Comparison of ENCODE assay signal across 9 cellular contexts in the genomic region with DNA sequence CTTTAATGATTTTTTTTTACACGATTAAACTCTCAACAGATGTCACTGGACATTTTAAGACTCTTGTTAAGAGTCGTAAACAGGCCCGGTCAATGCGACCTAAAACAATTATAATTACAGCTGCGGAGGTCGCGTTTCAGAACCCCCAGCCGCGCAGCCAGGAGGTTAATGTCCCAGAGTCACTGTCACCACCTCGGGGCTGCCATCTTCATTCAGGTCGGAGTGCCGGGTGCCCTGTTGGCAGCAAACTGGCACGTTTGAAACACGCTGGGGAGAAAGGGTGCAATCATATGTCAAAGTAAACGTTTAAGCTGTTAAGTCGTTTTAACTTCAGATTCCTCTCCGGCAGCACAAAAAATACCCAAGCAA. TPM values are rescaled to one million over a fixed set of nuclear protein-coding genes. Genes with fewer than 3 reads are reported as not detected.
DNase-seq lines count a peak whose midpoint lies in the region; ATAC-seq and TF ChIP-seq lines count a peak whose summit lies in the region.
"Had no signal": no experiment of that assay in that cellular context is flagged by ENCODE, and none has a peak within 500 bp of the region (broad histone marks: within the 10 kb centered on the region; RNA-seq: fewer than 3 reads in every experiment).

No MANE protein-coding gene starts in this region.

- ATAC-seq in CD4-positive, alpha-beta T cell (ENCODE audit: poor library complexity): no peak
- ATAC-seq in GM18873 (IDR thresholded peaks at IDR 0.05; ENCODE audit: low FRiP score, unreplicated experiment): no peak

- peaks cover 62% of the 10 kb centered on the region for H3K27me3 ChIP-seq in CD4-positive, alpha-beta T cell (ENCODE audit: control insufficient read depth, insufficient read depth, low read length)
- H3K27me3 ChIP-seq in dorsolateral prefrontal cortex (peaks cover 0 to 22% (median 0%) of the 10 kb centered on the region in 45 donors), neuron (ENCODE audit: insufficient read depth, low read length) (no peaks in the 10 kb centered on the region)

- no peak overlapping the region for H3K27ac Mint-ChIP-seq in CD4-positive, alpha-beta T cell

- TF ChIP-seq CTCF in CD4-positive, alpha-beta T cell (IDR thresholded peaks at IDR 0.05): no peak
- no peak for TF ChIP-seq CTCF in dorsolateral prefrontal cortex (IDR thresholded peaks at IDR 0.05 in 54 of 56, conservative IDR thresholded peaks at IDR 0.05 in 2 of 56; ENCODE audit: low read depth in 1 of 56, partially characterized antibody in 56 of 56)

- H3K9me3 ChIP-seq in CD4-positive, alpha-beta T cell (ENCODE audit: control insufficient read depth, low read length): no peaks in the 10 kb centered on the region
- H3K9me3 ChIP-seq in neuron (ENCODE audit: low read length): no peaks in the 10 kb centered on the region

- no peak for DNase-seq in CD4-positive, alpha-beta T cell
- DNase-seq in NCI-H1694 treated with DMSO at 0.1 percent for 48 hours (lab: John Stamatoyannopoulos, UW): peak; percentile 52
- no peak for DNase-seq in dorsolateral prefrontal cortex
- DNase-seq in stimulated activated naive CD4-positive, alpha-beta T cell treated with Interleukin-2 at 50 U/mL for 16 hours (lab: John Stamatoyannopoulos, UW): no peak
- DNase-seq in NCI-H2029 treated with DMSO at 0.1 percent for 48 hours (lab: John Stamatoyannopoulos, UW): no peak
- DNase-seq in medulla oblongata (ENCODE audit: extremely low spot score): no peak
- DNase-seq: T-helper 9 cell had no signal

- H3K9me3 Mint-ChIP-seq in CD4-positive, alpha-beta T cell: no peaks in the 10 kb centered on the region

- H3K4me1 Mint-ChIP-seq in CD4-positive, alpha-beta T cell (ENCODE audit: low read depth): peaks cover 14% of the 10 kb centered on the region

- peak overlapping the region; percentile 81 for H3K4me3 Mint-ChIP-seq in CD4-positive, alpha-beta T cell

- H3K27ac ChIP-seq in CD4-positive, alpha-beta T cell (ENCODE audit: low read depth, low read length): no peak overlapping the region
- peak overlapping the region in 43 of 59 donors; percentile 32 to 90 (median 71) for H3K27ac ChIP-seq in dorsolateral prefrontal cortex

- H3K4me3 ChIP-seq in dorsolateral prefrontal cortex (peak overlapping the region; percentile 39 to 80 (median 68)), neuron (ENCODE audit: low read length) (peak overlapping the region; percentile 78)

- POLR2A ChIA-PET in CD4-positive, alpha-beta T cell (lab: Charles Lee): no interaction called here

- CTCF ChIA-PET in CD4-positive, alpha-beta T cell (lab: Charles Lee): interaction anchor here (0.7 kb wide), 1 partner anchor 1570 kb away, joined by 4 read pairs; no protein-coding TSS in a partner anchor

- H3K27me3 Mint-ChIP-seq in CD4-positive, alpha-beta T cell: peaks cover 55% of the 10 kb centered on the region

- peaks cover 10% of the 10 kb centered on the region for H3K4me1 ChIP-seq in neuron (ENCODE audit: insufficient read depth, low read length)

- no peaks in the 10 kb centered on the region for H3K36me3 Mint-ChIP-seq in CD4-positive, alpha-beta T cell (ENCODE audit: low read depth)

- no peaks in the 10 kb centered on the region for H3K36me3 ChIP-seq in neuron (ENCODE audit: insufficient read depth, low read length)

- intact Hi-C loops in CD4-positive, alpha-beta T cell (cut with DNase I, micrococcal nuclease): no loop called here
- intact Hi-C loops in dorsolateral prefrontal cortex (cut with DNase I): loop anchor here in 1 of 2 donors (2.0 kb wide), 1 partner anchor 36 kb away; no protein-coding TSS in a partner anchor

- H2AFZ ChIP-seq in neuron (ENCODE audit: low read depth, low read length): peak overlapping the region; percentile 88

RNA-seq across cellular contexts. Expression of gene PHF21B, which starts 0.7 kb away (rescaled TPM):
- total RNA-seq in CD4-positive, alpha-beta T cell: not detected
- 10 to 100 TPM in 91 of 120 experiments, 1 to 10 TPM in 29; 5.0 to 39.2 (median 12.3) TPM for total RNA-seq in dorsolateral prefrontal cortex

Comparison
In these comparisons a context has a peak if more than half of its experiments do, and no peak if none do; other contexts are left out.
1. RNA of gene PHF21B, which starts 0.7 kb away (total RNA-seq): 5.0 to 39.2 TPM in dorsolateral prefrontal cortex; not detected in CD4-positive, alpha-beta T cell; every median in the first group is over 4 times any median in the second.